Comparison of ENCODE assay signal across 2 cellular contexts in genomic region chr4:53141308-53141707, GRCh38.
TF ChIP-seq lines count a peak whose summit lies in the region.

No MANE protein-coding gene starts in this region.

TF ChIP-seq in IMR-90, 13 proteins besides CTCF, POLR2A, EP300 and RAD21 (continued from another document):
- TF ChIP-seq SMC3 (IDR thresholded peaks at IDR 0.05; ENCODE audit: low read depth, low read length) (no peak), MXI1 (IDR thresholded peaks at IDR 0.05; ENCODE audit: borderline replicate concordance, low read depth, low read length) (no peak), CEBPB (IDR thresholded peaks at IDR 0.05; ENCODE audit: low read depth, low read length) (no peak), RFX5 (IDR thresholded peaks at IDR 0.05; ENCODE audit: low read depth, low read length) (no peak)
- TF ChIP-seq, protein P1, sequence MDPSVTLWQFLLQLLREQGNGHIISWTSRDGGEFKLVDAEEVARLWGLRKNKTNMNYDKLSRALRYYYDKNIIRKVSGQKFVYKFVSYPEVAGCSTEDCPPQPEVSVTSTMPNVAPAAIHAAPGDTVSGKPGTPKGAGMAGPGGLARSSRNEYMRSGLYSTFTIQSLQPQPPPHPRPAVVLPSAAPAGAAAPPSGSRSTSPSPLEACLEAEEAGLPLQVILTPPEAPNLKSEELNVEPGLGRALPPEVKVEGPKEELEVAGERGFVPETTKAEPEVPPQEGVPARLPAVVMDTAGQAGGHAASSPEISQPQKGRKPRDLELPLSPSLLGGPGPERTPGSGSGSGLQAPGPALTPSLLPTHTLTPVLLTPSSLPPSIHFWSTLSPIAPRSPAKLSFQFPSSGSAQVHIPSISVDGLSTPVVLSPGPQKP (IDR thresholded peaks at IDR 0.05; ENCODE audit: borderline replicate concordance, low read depth, low read length), result no peak
- TF ChIP-seq, protein P2, sequence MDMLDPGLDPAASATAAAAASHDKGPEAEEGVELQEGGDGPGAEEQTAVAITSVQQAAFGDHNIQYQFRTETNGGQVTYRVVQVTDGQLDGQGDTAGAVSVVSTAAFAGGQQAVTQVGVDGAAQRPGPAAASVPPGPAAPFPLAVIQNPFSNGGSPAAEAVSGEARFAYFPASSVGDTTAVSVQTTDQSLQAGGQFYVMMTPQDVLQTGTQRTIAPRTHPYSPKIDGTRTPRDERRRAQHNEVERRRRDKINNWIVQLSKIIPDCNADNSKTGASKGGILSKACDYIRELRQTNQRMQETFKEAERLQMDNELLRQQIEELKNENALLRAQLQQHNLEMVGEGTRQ (IDR thresholded peaks at IDR 0.05; ENCODE audit: low read depth, low read length), result no peak

TF ChIP-seq in K562, 482 proteins besides CTCF, POLR2A, EP300 and RAD21 (continued from another document):
- TF ChIP-seq C11orf30 (IDR thresholded peaks at IDR 0.05; ENCODE audit: low read depth) (no peak), OTX1 (CRISPR knock-in tag; IDR thresholded peaks at IDR 0.05) (no peak), ZNF121 (CRISPR knock-in tag; conservative IDR thresholded peaks at IDR 0.05) (no peak), IRF9 (tag; IDR thresholded peaks at IDR 0.05) (no peak), HDAC2 (IDR thresholded peaks at IDR 0.05) (no peak), COPS2 (conservative IDR thresholded peaks at IDR 0.05) (no peak), ARID2 (IDR thresholded peaks at IDR 0.05) (no peak), RBFOX2 (IDR thresholded peaks at IDR 0.05; ENCODE audit: low read depth, low read length) (no peak), GTF2E2 (tag; IDR thresholded peaks at IDR 0.05) (no peak), CREB5 (CRISPR knock-in tag; IDR thresholded peaks at IDR 0.05) (no peak), CCAR2 (IDR thresholded peaks at IDR 0.05; ENCODE audit: low read depth, low read length) (no peak)
- TF ChIP-seq, protein P3, sequence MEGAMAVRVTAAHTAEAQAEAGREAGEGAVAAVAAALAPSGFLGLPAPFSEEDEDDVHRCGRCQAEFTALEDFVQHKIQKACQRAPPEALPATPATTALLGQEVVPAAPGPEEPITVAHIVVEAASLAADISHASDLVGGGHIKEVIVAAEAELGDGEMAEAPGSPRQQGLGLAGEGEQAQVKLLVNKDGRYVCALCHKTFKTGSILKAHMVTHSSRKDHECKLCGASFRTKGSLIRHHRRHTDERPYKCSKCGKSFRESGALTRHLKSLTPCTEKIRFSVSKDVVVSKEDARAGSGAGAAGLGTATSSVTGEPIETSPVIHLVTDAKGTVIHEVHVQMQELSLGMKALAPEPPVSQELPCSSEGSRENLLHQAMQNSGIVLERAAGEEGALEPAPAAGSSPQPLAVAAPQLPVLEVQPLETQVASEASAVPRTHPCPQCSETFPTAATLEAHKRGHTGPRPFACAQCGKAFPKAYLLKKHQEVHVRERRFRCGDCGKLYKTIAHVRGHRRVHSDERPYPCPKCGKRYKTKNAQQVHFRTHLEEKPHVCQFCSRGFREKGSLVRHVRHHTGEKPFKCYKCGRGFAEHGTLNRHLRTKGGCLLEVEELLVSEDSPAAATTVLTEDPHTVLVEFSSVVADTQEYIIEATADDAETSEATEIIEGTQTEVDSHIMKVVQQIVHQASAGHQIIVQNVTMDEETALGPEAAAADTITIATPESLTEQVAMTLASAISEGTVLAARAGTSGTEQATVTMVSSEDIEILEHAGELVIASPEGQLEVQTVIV (CRISPR knock-in tag; IDR thresholded peaks at IDR 0.05; ENCODE audit: borderline replicate concordance), result no peak
